Comparison of ENCODE assay signal across 8 cellular contexts in the genomic region with DNA sequence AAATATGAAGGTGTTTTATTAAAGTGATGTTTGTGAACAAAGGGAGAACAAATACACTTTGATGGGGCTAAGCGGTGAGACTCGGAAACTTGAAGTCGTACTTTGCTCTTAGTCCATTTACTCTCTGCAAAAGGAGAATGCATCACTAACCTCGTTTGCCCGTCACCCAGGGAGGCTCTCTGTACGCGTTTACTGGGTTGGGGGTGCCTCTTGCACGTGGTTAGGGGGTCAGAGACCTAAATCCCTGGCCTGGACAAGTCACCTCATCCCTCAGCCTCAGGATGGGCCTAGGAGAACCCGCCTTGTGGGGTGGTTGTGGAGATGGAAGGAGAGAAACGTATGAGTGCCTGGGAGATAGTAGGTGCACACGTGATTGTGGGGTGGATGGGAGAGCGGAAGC. TPM values are rescaled to one million over a fixed set of nuclear protein-coding genes. Genes with fewer than 3 reads are reported as not detected.
DNase-seq lines count a peak whose midpoint lies in the region; ATAC-seq and TF ChIP-seq lines count a peak whose summit lies in the region.

No MANE protein-coding gene starts in this region.

- POLR2A ChIA-PET in RWPE1 (lab: Yijun Ruan, JAX; ENCODE audit: low non-redundant PET), result interaction anchor here (0.7 kb wide), 1 partner anchor 41 kb away, joined by 3 read pairs; no protein-coding TSS in a partner anchor

- TF ChIP-seq CTCF in GM12864 (IDR thresholded peaks at IDR 0.05; ENCODE audit: low read depth, low read length, missing control alignments) (no peak), RWPE1 (conservative IDR thresholded peaks at IDR 0.05; ENCODE audit: low read depth) (no peak), endothelial cell (IDR thresholded peaks at IDR 0.05; ENCODE audit: unreplicated experiment) (no peak), retinal pigment epithelial cell (conservative IDR thresholded peaks at IDR 0.05; ENCODE audit: low read depth, low read length) (no peak)

- H3K27ac Mint-ChIP-seq in endothelial cell (ENCODE audit: unreplicated experiment), result no peak overlapping the region

- no peak for ATAC-seq in left lobe of liver

- peaks cover 6% of the 10 kb centered on the region for H3K27me3 Mint-ChIP-seq in endothelial cell (ENCODE audit: unreplicated experiment)

- H3K27ac ChIP-seq in RWPE1, result peak overlapping the region; percentile 73

- H3K36me3 Mint-ChIP-seq in endothelial cell (ENCODE audit: low read depth, unreplicated experiment), result peaks cover 11% of the 10 kb centered on the region

- DNase-seq in GM12864 (ENCODE audit: low read depth), result no peak
- no peak for DNase-seq in RWPE1 (ENCODE audit: low spot score)
- no peak for DNase-seq in endothelial cell (ENCODE audit: low spot score)
- DNase-seq in retinal pigment epithelial cell (ENCODE audit: low read depth), result no peak
- no peak for DNase-seq in left lobe of liver (ENCODE audit: low spot score)
- DNase-seq in NCI-H510A treated with DMSO at 0.1 percent for 48 hours (lab: John Stamatoyannopoulos, UW), result no peak
- DNase-seq in HCEC 1CT, result no peak
- no peak for DNase-seq in activated CD4-positive, CD25-positive, alpha-beta regulatory T cell (lab: John Stamatoyannopoulos, UW)

- H3K9me3 Mint-ChIP-seq in endothelial cell (ENCODE audit: unreplicated experiment), result no peaks in the 10 kb centered on the region

- H3K4me3 ChIP-seq in GM12864 (ENCODE audit: low read depth, low read length), result peak overlapping the region; percentile 86
- peak overlapping the region; percentile 41 for H3K4me3 ChIP-seq in retinal pigment epithelial cell (ENCODE audit: low read length)

- peaks cover 11% of the 10 kb centered on the region for H3K4me1 Mint-ChIP-seq in endothelial cell (ENCODE audit: unreplicated experiment)

- CTCF ChIA-PET in RWPE1 (lab: Yijun Ruan, JAX), result interaction anchor here (1.4 kb wide), 1 partner anchor 19 kb away, joined by 4 read pairs; no protein-coding TSS in a partner anchor

- H3K4me3 Mint-ChIP-seq in endothelial cell (ENCODE audit: unreplicated experiment), result peak overlapping the region; percentile 92

RNA-seq across cellular contexts. Expression of a gene that starts 0.8 kb away (rescaled TPM):
- total RNA-seq in endothelial cell (ENCODE audit: unreplicated experiment) (51.1 TPM), left lobe of liver (14.9 TPM)

RNA-seq across cellular contexts. Expression of a gene that starts 40.1 kb away (rescaled TPM):
- not detected for total RNA-seq in endothelial cell (ENCODE audit: unreplicated experiment)
- 0.81 TPM for total RNA-seq in left lobe of liver
